ENCODE assay signal across 19 cellular contexts in genomic region chr4:189081831-189082230, GRCh38.
DNase-seq lines count a peak whose midpoint lies in the region; ATAC-seq, FAIRE-seq and TF ChIP-seq lines count a peak whose summit lies in the region.
"Had no signal": no experiment of that assay in that cellular context is flagged by ENCODE, and none has a peak within 500 bp of the region (broad histone marks: within the 10 kb centered on the region; RNA-seq: fewer than 3 reads in every experiment).

No MANE protein-coding gene starts in this region.

- DNase-seq in A172 (ENCODE audit: low spot score) (peak; percentile 32), HCEC 1CT (peak; percentile 25), RCC 7860 (ENCODE audit: low spot score) (peak; percentile 3), fibroblast of mammary gland (ENCODE audit: low read depth) (peak; percentile 58), NCI-H1105 treated with DMSO at 0.1 percent for 48 hours (lab: John Stamatoyannopoulos, UW) (no peak), left ventricle myocardium superior (no peak), occipital lobe (lab: John Stamatoyannopoulos, UW) (no peak)
- no peak for DNase-seq in activated CD8-positive, alpha-beta memory T cell treated with anti-CD3 and anti-CD28 coated beads, Interleukin-2, amount 50 U/mL, for 4 hours
- DNase-seq: 8988T, Caco-2, DMS53, Kasumi-1, NCI-H1436 treated with DMSO at 0.1 percent for 48 hours, NCI-H2081 treated with DMSO at 0.1 percent for 48 hours, NCI-H2227 treated with DMSO at 0.1 percent for 48 hours, NCI-H526 treated with DMSO at 0.1 percent for 48 hours, SHP77 treated with DMSO at 0.1 percent for 48 hours had no signal

- no peak overlapping the region for H3K4me3 ChIP-seq in fibroblast of mammary gland (ENCODE audit: control insufficient read depth, low read depth, low read length)
- H3K4me3 ChIP-seq: GM23338 had no signal

- FAIRE-seq in RCC 7860 (lab: Jason Lieb, UNC): no peak
- FAIRE-seq: G401.6 had no signal

- no peak for ATAC-seq in left ventricle myocardium superior
- ATAC-seq: GM23338 had no signal

- TF ChIP-seq CTCF in fibroblast of mammary gland (conservative IDR thresholded peaks at IDR 0.05; ENCODE audit: control insufficient read depth, insufficient read depth, low read depth, low read length): no peak

- intact Hi-C loops in left ventricle myocardium superior (cut with micrococcal nuclease): no loop called here

Comparison
In these comparisons a context has a peak if more than half of its experiments do, and no peak if none do; other contexts are left out.
1. DNase-seq: peak in A172 (single experiment), HCEC 1CT (single experiment), RCC 7860 (single experiment) and fibroblast of mammary gland (single experiment); none in activated CD8-positive, alpha-beta memory T cell treated with anti-CD3 and anti-CD28 coated beads, Interleukin-2, amount 50 U/mL, for 4 hours (single experiment), NCI-H1105 treated with DMSO at 0.1 percent for 48 hours (single experiment), left ventricle myocardium superior (single experiment) and occipital lobe (single experiment).